ENCODE assay signal across 11 cellular contexts in the genomic region with DNA sequence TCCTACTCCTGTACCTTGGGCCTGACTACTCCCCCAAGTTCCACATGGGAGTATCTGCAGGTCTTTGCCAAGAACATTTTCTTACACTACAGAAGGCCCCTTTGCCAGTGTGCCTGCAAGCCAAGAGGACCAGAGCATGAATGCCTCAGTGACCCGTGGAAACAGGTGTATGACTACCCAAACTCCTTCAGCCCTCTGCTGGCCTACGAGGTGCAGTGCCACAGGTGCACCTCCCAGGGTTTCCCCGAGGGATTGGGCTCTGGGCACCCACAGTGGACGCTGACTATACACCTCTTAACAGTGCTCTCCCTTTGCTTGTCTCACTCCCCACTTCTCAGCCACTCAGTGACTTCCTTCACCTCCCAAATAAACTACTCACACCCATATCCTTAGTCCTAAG.
A peak's percentile ranks its signal among the peaks of the same experiment; 100 is the strongest.
DNase-seq lines count a peak whose midpoint lies in the region; ATAC-seq and TF ChIP-seq lines count a peak whose summit lies in the region.
"Had no signal": no experiment of that assay in that cellular context is flagged by ENCODE, and none has a peak within 500 bp of the region (broad histone marks: within the 10 kb centered on the region; RNA-seq: fewer than 3 reads in every experiment).

No MANE protein-coding gene starts in this region.

- no peaks in the 10 kb centered on the region for H3K27me3 ChIP-seq in ovary

- TF ChIP-seq CTCF in Calu3 (IDR thresholded peaks at IDR 0.05; ENCODE audit: unreplicated experiment) = peak; percentile 82
- no peak for TF ChIP-seq CTCF in ovary (IDR thresholded peaks at IDR 0.05)

- TF ChIP-seq POLR2A in ovary (IDR thresholded peaks at IDR 0.05) = no peak

- H3K4me1 Mint-ChIP-seq in Calu3 (ENCODE audit: low read depth, unreplicated experiment) = peaks cover 9% of the 10 kb centered on the region

- no peak overlapping the region for H3K4me3 Mint-ChIP-seq in Calu3 (ENCODE audit: low read depth, unreplicated experiment)

- H3K36me3 Mint-ChIP-seq in Calu3 (ENCODE audit: insufficient read depth, unreplicated experiment) = no peaks in the 10 kb centered on the region

- no peaks in the 10 kb centered on the region for H3K9me3 ChIP-seq in ovary

- H3K36me3 ChIP-seq in ovary = no peaks in the 10 kb centered on the region

- BruUV-seq in Calu3 (replicated peaks; lab: Mats Ljungman, UMichigan) = no TSS peak

- peak; percentile 71 for DNase-seq in Calu3
- DNase-seq in HuH-7 (ENCODE audit: low spot score) = peak; percentile 19
- peak; percentile 20 for DNase-seq in dermis blood vessel endothelial cell
- no peak for DNase-seq in ovary
- no peak for DNase-seq in CD1c-positive myeloid dendritic cell (ENCODE audit: extremely low spot score)
- DNase-seq in stimulated activated naive CD4-positive, alpha-beta T cell (lab: John Stamatoyannopoulos, UW) = no peak
- DNase-seq: activated CD4-positive, alpha-beta T cell treated with anti-CD3 and anti-CD28 coated beads, Interleukin-2, amount 50 U/mL, for 4 hours; hypothalamus had no signal

- 75 to 85% (median 82%) methylated on average over 4 of the region's 4 CpGs for WGBS in ovary, 3 donors

- H3K4me3 ChIP-seq in ovary = no peak overlapping the region

- peaks cover 37% of the 10 kb centered on the region for H3K4me1 ChIP-seq in ovary (ENCODE audit: insufficient read depth)

- peaks cover 59% of the 10 kb centered on the region for H3K27me3 Mint-ChIP-seq in Calu3 (ENCODE audit: unreplicated experiment)

- H3K9me3 Mint-ChIP-seq in Calu3 (ENCODE audit: low read depth, unreplicated experiment) = no peaks in the 10 kb centered on the region

- intact Hi-C loops in Calu3 (cut with micrococcal nuclease; ENCODE audit: unreplicated experiment) (loop anchor here (1.0 to 5.0 kb wide), 2 partner anchors 151 to 170 kb away; no protein-coding TSS in a partner anchor), ovary (cut with DNase I) (loop anchor here in 3 of 4 donors (5.0 to 10.0 kb wide), 4 partner anchors 58 to 152 kb away; no protein-coding TSS in a partner anchor)

- peak overlapping the region; percentile 70 to 72 for H3K27ac ChIP-seq in ovary
- H3K27ac ChIP-seq: KMS-11 had no signal

- CTCF ChIA-PET in Calu3 (lab: Charles Lee) = interaction anchor here (1.2 kb wide), 1 partner anchor 249 kb away, joined by 4 read pairs; no protein-coding TSS in a partner anchor

- ATAC-seq in HG03135 (IDR thresholded peaks at IDR 0.05; ENCODE audit: unreplicated experiment) = no peak
- ATAC-seq in GM18909 (IDR thresholded peaks at IDR 0.05; ENCODE audit: poor library complexity, unreplicated experiment) = no peak

- TF ChIP-seq EP300 in ovary (IDR thresholded peaks at IDR 0.05) = no peak

- no peak overlapping the region for H3K27ac Mint-ChIP-seq in Calu3 (ENCODE audit: unreplicated experiment)

Comparison
In these comparisons a context has a peak if more than half of its experiments do, and no peak if none do; other contexts are left out.
1. DNase-seq: peak in Calu3 (single experiment), HuH-7 (single experiment) and dermis blood vessel endothelial cell (single experiment); none in ovary (0 of 5), CD1c-positive myeloid dendritic cell (single experiment) and stimulated activated naive CD4-positive, alpha-beta T cell (0 of 6).